Comparison of ENCODE assay signal across 8 cellular contexts in the genomic region with DNA sequence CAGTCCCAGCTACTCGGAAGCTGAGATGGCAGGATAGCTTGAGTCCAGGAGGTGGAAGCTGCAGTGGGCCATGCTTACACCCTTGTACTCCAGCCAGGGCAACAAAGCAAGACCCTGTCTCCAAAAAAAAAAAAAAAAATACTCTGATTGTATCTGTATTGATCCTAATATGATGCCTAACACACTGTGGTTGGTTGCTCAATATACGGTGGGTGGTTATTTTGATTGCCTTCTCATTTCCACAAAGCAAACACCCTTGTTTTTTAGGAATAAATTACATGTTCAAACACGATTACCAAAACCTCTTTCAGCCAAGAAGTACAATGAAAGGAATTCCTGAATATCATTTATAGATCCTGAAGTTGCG. TPM values are rescaled to one million over a fixed set of nuclear protein-coding genes. Genes with fewer than 3 reads are reported as not detected.
A peak's percentile ranks its signal among the peaks of the same experiment; 100 is the strongest.
DNase-seq lines count a peak whose midpoint lies in the region; ATAC-seq, FAIRE-seq and TF ChIP-seq lines count a peak whose summit lies in the region.

No MANE protein-coding gene starts in this region.

- H3K4me3 ChIP-seq in keratinocyte (ENCODE audit: control insufficient read depth in 2 of 3, extremely low read depth in 1 of 3, insufficient read depth in 2 of 3, low read depth in 1 of 3, low read length in 3 of 3) (peak overlapping the region; percentile 88 to 95 (median 94)), stomach (peak overlapping the region; percentile 77 to 86 (median 84))

- H3K4me2 ChIP-seq in keratinocyte (ENCODE audit: control insufficient read depth, extremely low read depth, insufficient read depth, low read depth, low read length), result peak overlapping the region; percentile 99

- H3K27me3 Mint-ChIP-seq in T-helper 2 cell treated with Interferon-gamma antibody and Interleukin-4, amounts not matched to agents 5 μg/mL and 100 μg/mL, for 36 hours (ENCODE audit: low read depth), result peaks cover 7% of the 10 kb centered on the region
- peaks cover 5% of the 10 kb centered on the region for H3K27me3 Mint-ChIP-seq in activated T-helper 2 cell treated with anti-CD3 and anti-CD28 coated beads, Interferon-gamma antibody, Interleukin-2, Interleukin-4, amounts not matched to agents 10 μg/mL and 5 μg/mL and 100 μg/mL, durations not matched to agents 14 hours and 24 hours and 36 hours (ENCODE audit: low read depth)

- TF ChIP-seq POLR2A in stomach (IDR thresholded peaks at IDR 0.05), result no peak

- H3K4me1 Mint-ChIP-seq in T-helper 2 cell treated with Interferon-gamma antibody and Interleukin-4, amounts not matched to agents 5 μg/mL and 100 μg/mL, for 36 hours (ENCODE audit: low read depth), result peaks cover 54% of the 10 kb centered on the region
- peaks cover 54% of the 10 kb centered on the region for H3K4me1 Mint-ChIP-seq in activated T-helper 2 cell treated with anti-CD3 and anti-CD28 coated beads, Interferon-gamma antibody, Interleukin-2, Interleukin-4, amounts not matched to agents 10 μg/mL and 5 μg/mL and 100 μg/mL, durations not matched to agents 14 hours and 24 hours and 36 hours (ENCODE audit: low read depth)

- H3K27me3 ChIP-seq in keratinocyte (ENCODE audit: control insufficient read depth, extremely low read depth, insufficient read depth, low read length) (no peaks in the 10 kb centered on the region), stomach (no peaks in the 10 kb centered on the region)

- H3K27ac Mint-ChIP-seq in T-helper 2 cell treated with Interferon-gamma antibody and Interleukin-4, amounts not matched to agents 5 μg/mL and 100 μg/mL, for 36 hours, result no peak overlapping the region
- no peak overlapping the region for H3K27ac Mint-ChIP-seq in activated T-helper 2 cell treated with anti-CD3 and anti-CD28 coated beads, Interferon-gamma antibody, Interleukin-2, Interleukin-4, amounts not matched to agents 10 μg/mL and 5 μg/mL and 100 μg/mL, durations not matched to agents 14 hours and 24 hours and 36 hours

- H3K9me3 Mint-ChIP-seq in T-helper 2 cell treated with Interferon-gamma antibody and Interleukin-4, amounts not matched to agents 5 μg/mL and 100 μg/mL, for 36 hours, result no peaks in the 10 kb centered on the region
- no peaks in the 10 kb centered on the region for H3K9me3 Mint-ChIP-seq in activated T-helper 2 cell treated with anti-CD3 and anti-CD28 coated beads, Interferon-gamma antibody, Interleukin-2, Interleukin-4, amounts not matched to agents 10 μg/mL and 5 μg/mL and 100 μg/mL, durations not matched to agents 14 hours and 24 hours and 36 hours

- FAIRE-seq in keratinocyte (lab: Jason Lieb, UNC), result no peak

- no peaks in the 10 kb centered on the region for H3K9me3 ChIP-seq in keratinocyte (ENCODE audit: control insufficient read depth, low read depth, low read length)
- no peaks in the 10 kb centered on the region for H3K9me3 ChIP-seq in stomach

- H2AFZ ChIP-seq in keratinocyte (ENCODE audit: control insufficient read depth, low read length), result no peak overlapping the region

- dilution Hi-C loops in keratinocyte (cut with MboI; ENCODE audit: extremely low pct_ligation_motif_present, low sequenced_read_pairs), result no loop called here

- no peak for DNase-seq in T-helper 2 cell treated with Interferon-gamma antibody and Interleukin-4, amounts not matched to agents 5 μg/mL and 100 μg/mL, for 36 hours (ENCODE audit: low spot score)
- DNase-seq in T-helper 2 cell (no peak), keratinocyte (ENCODE audit: low read depth, low spot score) (no peak), stomach (no peak), NCI-H128 (lab: John Stamatoyannopoulos, UW; ENCODE audit: unreplicated experiment) (no peak), NCI-H524 treated with DMSO at 0.1 percent for 48 hours (lab: John Stamatoyannopoulos, UW) (no peak)
- DNase-seq in activated T-helper 2 cell treated with anti-CD3 and anti-CD28 coated beads, Interferon-gamma antibody, Interleukin-2, Interleukin-4, amounts not matched to agents 10 μg/mL and 5 μg/mL and 100 μg/mL, durations not matched to agents 14 hours and 24 hours and 36 hours (ENCODE audit: low spot score), result no peak

- peaks cover 2% of the 10 kb centered on the region for H3K9me1 ChIP-seq in keratinocyte (ENCODE audit: control insufficient read depth, extremely low read depth, insufficient read depth, low read length)

- no peak for TF ChIP-seq EP300 in stomach (IDR thresholded peaks at IDR 0.05)

- H4K20me1 ChIP-seq in keratinocyte (ENCODE audit: control insufficient read depth, extremely low read depth, insufficient read depth, low read length), result peaks cover 2% of the 10 kb centered on the region

- H3K4me3 Mint-ChIP-seq in T-helper 2 cell treated with Interferon-gamma antibody and Interleukin-4, amounts not matched to agents 5 μg/mL and 100 μg/mL, for 36 hours, result peak overlapping the region; percentile 97
- peak overlapping the region; percentile 90 for H3K4me3 Mint-ChIP-seq in activated T-helper 2 cell treated with anti-CD3 and anti-CD28 coated beads, Interferon-gamma antibody, Interleukin-2, Interleukin-4, amounts not matched to agents 10 μg/mL and 5 μg/mL and 100 μg/mL, durations not matched to agents 14 hours and 24 hours and 36 hours (ENCODE audit: low read depth)

- H3K36me3 ChIP-seq in keratinocyte (ENCODE audit: control insufficient read depth in 2 of 2, extremely low read depth in 1 of 2, insufficient read depth in 2 of 2, low read length in 2 of 2) (peaks cover 0 to 2% of the 10 kb centered on the region in 2 experiments), stomach (no peaks in the 10 kb centered on the region)

- WGBS in stomach, 5 donors, result 41 to 46% (median 45%) methylated on average over 4 of the region's 4 CpGs

- H3K4me1 ChIP-seq in keratinocyte (ENCODE audit: control insufficient read depth, extremely low read depth, insufficient read depth, low read length) (peaks cover 39% of the 10 kb centered on the region), stomach (peaks cover 37 to 75% (median 56%) of the 10 kb centered on the region in 4 donors)

- no peak for ATAC-seq in HG02588 (IDR thresholded peaks at IDR 0.05; ENCODE audit: unreplicated experiment)

- peak overlapping the region; percentile 57 for H3K27ac ChIP-seq in keratinocyte (ENCODE audit: control insufficient read depth, insufficient read depth, low read length)
- H3K27ac ChIP-seq in stomach, result peak overlapping the region in 2 of 5 donors; percentile 99

- peaks cover 78% of the 10 kb centered on the region for H3K79me2 ChIP-seq in keratinocyte (ENCODE audit: control insufficient read depth, insufficient read depth, low read length)

- peak overlapping the region; percentile 76 for H3K9ac ChIP-seq in keratinocyte (ENCODE audit: control insufficient read depth, extremely low read depth, insufficient read depth, low read length)

- peaks cover 40% of the 10 kb centered on the region for H3K36me3 Mint-ChIP-seq in T-helper 2 cell treated with Interferon-gamma antibody and Interleukin-4, amounts not matched to agents 5 μg/mL and 100 μg/mL, for 36 hours (ENCODE audit: low read depth)
- peaks cover 39% of the 10 kb centered on the region for H3K36me3 Mint-ChIP-seq in activated T-helper 2 cell treated with anti-CD3 and anti-CD28 coated beads, Interferon-gamma antibody, Interleukin-2, Interleukin-4, amounts not matched to agents 10 μg/mL and 5 μg/mL and 100 μg/mL, durations not matched to agents 14 hours and 24 hours and 36 hours (ENCODE audit: low read depth)

- intact Hi-C loops in activated T-helper 2 cell treated with anti-CD3 and anti-CD28 coated beads, Interferon-gamma antibody, Interleukin-2, Interleukin-4, amounts not matched to agents 10 μg/mL and 5 μg/mL and 100 μg/mL, durations not matched to agents 14 hours and 24 hours and 36 hours (cut with micrococcal nuclease), result no loop called here
- intact Hi-C loops in stomach (cut with DNase I; ENCODE audit: low total_unique reads), result loop anchor here (10.0 kb wide), 1 partner anchor 64 kb away; no protein-coding TSS in a partner anchor

- no peak for TF ChIP-seq CTCF in keratinocyte (optimal IDR thresholded peaks at IDR 0.05 in 1 of 3, IDR thresholded peaks at IDR 0.05 in 1 of 3, conservative IDR thresholded peaks at IDR 0.05 in 1 of 3; ENCODE audit: extremely low read depth in 1 of 3, insufficient read depth in 2 of 3, low read length in 3 of 3)
- TF ChIP-seq CTCF in stomach (IDR thresholded peaks at IDR 0.05), result no peak

RNA-seq across cellular contexts. Expression of a gene that starts 3.4 kb away (rescaled TPM):
- 20.2 and 24.4 TPM in 2 replicates for total RNA-seq in activated T-helper 2 cell treated with anti-CD3 and anti-CD28 coated beads, Interferon-gamma antibody, Interleukin-2, Interleukin-4, amounts not matched to agents 10 μg/mL and 5 μg/mL and 100 μg/mL, durations not matched to agents 14 hours and 24 hours and 36 hours
- polyA plus RNA-seq in keratinocyte, result 15.5 to 34.1 TPM (median 17.6 TPM) in 3 replicates
- polyA plus RNA-seq in keratinocyte (2011; ENCODE audit: low read depth), result 12.7 TPM
- polyA plus RNA-seq in keratinocyte (2011; cell fraction: cytosol; rRNA removed), result 17.4 and 40.9 TPM in 2 replicates
- polyA plus RNA-seq in keratinocyte (2011; cell fraction: nucleus; rRNA removed), result 11.8 and 16.1 TPM in 2 replicates
- polyA plus RNA-seq in keratinocyte (2012; ENCODE audit: low replicate concordance), result 18.3 and 18.7 TPM in 2 replicates
- polyA minus RNA-seq in keratinocyte, result 2.9 to 44.8 TPM (median 15.0 TPM) in 3 replicates
- polyA minus RNA-seq in keratinocyte (2011; cell fraction: cytosol; rRNA and poly(A)+ RNA removed), result 22.3 TPM
- polyA minus RNA-seq in keratinocyte (2011; cell fraction: nucleus; rRNA and poly(A)+ RNA removed), result 13.2 and 15.7 TPM in 2 replicates
- 10 to 100 TPM; 10.3 to 43.0 (median 34.8) TPM for total RNA-seq in stomach
- 10 to 100 TPM in 2 of 3 donors, 1 to 10 TPM in 1; 7.0 to 13.1 (median 10.4) TPM for polyA plus RNA-seq in stomach
